1 cellular context compared by ENCODE assay signal in the genomic region with DNA sequence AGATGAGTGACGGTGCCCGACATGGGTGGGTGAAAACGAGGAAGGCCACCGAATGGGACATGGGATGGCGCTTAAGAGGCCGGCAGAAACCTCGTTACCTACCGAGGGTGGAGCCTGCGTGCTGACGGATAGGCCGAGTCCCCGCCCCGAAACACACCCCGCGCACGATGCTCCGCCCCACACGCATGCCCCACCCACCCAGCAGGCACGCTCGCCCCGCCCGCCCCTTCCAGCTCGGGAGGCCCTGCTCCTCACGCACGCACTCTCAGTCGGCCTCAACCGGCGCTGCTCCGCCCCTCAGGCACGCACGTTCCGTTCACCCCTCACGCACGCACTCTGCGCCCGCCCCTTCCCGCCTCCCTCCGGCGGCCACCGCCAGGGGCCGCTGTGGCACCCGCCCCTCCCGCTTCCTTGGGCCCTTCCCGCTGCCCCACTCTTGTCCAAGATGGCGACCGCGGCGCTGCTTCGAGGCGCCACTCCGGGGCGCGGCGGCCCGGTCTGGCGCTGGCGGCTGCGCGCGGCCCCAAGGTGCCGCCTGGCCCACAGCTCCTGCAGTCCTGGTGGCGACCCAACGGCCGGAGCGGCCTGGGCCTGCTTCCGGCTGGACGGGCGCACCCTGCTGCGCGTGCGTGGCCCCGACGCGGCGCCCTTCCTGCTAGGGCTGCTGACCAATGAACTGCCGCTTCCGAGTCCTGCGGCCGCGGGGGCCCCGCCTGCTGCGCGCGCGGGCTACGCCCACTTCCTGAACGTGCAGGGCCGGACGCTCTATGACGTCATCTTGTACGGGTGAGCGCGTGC.
A peak's percentile ranks its signal among the peaks of the same experiment; 100 is the strongest.
TF ChIP-seq lines count a peak whose summit lies in the region.

A gene (plus strand): TSS at position 433 of the 798 bp plus-strand sequence. CDS start 13 bp downstream, at position 446.

TF ChIP-seq in WTC11, 78 proteins besides CTCF, POLR2A, EP300 and RAD21 (continued from another document and continues in another):
- TF ChIP-seq, protein P1, sequence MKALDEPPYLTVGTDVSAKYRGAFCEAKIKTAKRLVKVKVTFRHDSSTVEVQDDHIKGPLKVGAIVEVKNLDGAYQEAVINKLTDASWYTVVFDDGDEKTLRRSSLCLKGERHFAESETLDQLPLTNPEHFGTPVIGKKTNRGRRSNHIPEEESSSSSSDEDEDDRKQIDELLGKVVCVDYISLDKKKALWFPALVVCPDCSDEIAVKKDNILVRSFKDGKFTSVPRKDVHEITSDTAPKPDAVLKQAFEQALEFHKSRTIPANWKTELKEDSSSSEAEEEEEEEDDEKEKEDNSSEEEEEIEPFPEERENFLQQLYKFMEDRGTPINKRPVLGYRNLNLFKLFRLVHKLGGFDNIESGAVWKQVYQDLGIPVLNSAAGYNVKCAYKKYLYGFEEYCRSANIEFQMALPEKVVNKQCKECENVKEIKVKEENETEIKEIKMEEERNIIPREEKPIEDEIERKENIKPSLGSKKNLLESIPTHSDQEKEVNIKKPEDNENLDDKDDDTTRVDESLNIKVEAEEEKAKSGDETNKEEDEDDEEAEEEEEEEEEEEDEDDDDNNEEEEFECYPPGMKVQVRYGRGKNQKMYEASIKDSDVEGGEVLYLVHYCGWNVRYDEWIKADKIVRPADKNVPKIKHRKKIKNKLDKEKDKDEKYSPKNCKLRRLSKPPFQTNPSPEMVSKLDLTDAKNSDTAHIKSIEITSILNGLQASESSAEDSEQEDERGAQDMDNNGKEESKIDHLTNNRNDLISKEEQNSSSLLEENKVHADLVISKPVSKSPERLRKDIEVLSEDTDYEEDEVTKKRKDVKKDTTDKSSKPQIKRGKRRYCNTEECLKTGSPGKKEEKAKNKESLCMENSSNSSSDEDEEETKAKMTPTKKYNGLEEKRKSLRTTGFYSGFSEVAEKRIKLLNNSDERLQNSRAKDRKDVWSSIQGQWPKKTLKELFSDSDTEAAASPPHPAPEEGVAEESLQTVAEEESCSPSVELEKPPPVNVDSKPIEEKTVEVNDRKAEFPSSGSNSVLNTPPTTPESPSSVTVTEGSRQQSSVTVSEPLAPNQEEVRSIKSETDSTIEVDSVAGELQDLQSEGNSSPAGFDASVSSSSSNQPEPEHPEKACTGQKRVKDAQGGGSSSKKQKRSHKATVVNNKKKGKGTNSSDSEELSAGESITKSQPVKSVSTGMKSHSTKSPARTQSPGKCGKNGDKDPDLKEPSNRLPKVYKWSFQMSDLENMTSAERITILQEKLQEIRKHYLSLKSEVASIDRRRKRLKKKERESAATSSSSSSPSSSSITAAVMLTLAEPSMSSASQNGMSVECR (CRISPR knock-in tag; IDR thresholded peaks at IDR 0.05; ENCODE audit: borderline replicate concordance) = peak; percentile 65; the same call in 1 of the 2 replicates
- peak; percentile 86 for TF ChIP-seq ESRRA (CRISPR knock-in tag; IDR thresholded peaks at IDR 0.05; ENCODE audit: borderline replicate concordance)
- TF ChIP-seq, protein P2, sequence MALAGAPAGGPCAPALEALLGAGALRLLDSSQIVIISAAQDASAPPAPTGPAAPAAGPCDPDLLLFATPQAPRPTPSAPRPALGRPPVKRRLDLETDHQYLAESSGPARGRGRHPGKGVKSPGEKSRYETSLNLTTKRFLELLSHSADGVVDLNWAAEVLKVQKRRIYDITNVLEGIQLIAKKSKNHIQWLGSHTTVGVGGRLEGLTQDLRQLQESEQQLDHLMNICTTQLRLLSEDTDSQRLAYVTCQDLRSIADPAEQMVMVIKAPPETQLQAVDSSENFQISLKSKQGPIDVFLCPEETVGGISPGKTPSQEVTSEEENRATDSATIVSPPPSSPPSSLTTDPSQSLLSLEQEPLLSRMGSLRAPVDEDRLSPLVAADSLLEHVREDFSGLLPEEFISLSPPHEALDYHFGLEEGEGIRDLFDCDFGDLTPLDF (CRISPR knock-in tag; IDR thresholded peaks at IDR 0.05) = no peak
- TF ChIP-seq, protein P3, sequence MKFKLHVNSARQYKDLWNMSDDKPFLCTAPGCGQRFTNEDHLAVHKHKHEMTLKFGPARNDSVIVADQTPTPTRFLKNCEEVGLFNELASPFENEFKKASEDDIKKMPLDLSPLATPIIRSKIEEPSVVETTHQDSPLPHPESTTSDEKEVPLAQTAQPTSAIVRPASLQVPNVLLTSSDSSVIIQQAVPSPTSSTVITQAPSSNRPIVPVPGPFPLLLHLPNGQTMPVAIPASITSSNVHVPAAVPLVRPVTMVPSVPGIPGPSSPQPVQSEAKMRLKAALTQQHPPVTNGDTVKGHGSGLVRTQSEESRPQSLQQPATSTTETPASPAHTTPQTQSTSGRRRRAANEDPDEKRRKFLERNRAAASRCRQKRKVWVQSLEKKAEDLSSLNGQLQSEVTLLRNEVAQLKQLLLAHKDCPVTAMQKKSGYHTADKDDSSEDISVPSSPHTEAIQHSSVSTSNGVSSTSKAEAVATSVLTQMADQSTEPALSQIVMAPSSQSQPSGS (CRISPR knock-in tag; IDR thresholded peaks at IDR 0.05; ENCODE audit: borderline replicate concordance, low read depth) = no peak
- 0 out of 2 replicates have a peak, but pooled peaks have one; percentile 56 for TF ChIP-seq CBFB (CRISPR knock-in tag; IDR thresholded peaks at IDR 0.05; ENCODE audit: low read depth)
- TF ChIP-seq, protein P4, sequence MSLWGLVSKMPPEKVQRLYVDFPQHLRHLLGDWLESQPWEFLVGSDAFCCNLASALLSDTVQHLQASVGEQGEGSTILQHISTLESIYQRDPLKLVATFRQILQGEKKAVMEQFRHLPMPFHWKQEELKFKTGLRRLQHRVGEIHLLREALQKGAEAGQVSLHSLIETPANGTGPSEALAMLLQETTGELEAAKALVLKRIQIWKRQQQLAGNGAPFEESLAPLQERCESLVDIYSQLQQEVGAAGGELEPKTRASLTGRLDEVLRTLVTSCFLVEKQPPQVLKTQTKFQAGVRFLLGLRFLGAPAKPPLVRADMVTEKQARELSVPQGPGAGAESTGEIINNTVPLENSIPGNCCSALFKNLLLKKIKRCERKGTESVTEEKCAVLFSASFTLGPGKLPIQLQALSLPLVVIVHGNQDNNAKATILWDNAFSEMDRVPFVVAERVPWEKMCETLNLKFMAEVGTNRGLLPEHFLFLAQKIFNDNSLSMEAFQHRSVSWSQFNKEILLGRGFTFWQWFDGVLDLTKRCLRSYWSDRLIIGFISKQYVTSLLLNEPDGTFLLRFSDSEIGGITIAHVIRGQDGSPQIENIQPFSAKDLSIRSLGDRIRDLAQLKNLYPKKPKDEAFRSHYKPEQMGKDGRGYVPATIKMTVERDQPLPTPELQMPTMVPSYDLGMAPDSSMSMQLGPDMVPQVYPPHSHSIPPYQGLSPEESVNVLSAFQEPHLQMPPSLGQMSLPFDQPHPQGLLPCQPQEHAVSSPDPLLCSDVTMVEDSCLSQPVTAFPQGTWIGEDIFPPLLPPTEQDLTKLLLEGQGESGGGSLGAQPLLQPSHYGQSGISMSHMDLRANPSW (CRISPR knock-in tag; conservative IDR thresholded peaks at IDR 0.05; ENCODE audit: low read depth) = no peak
- no peak for TF ChIP-seq GRHL2 (CRISPR knock-in tag; IDR thresholded peaks at IDR 0.05; ENCODE audit: insufficient replicate concordance, severe bottlenecking)
- TF ChIP-seq, protein P5, sequence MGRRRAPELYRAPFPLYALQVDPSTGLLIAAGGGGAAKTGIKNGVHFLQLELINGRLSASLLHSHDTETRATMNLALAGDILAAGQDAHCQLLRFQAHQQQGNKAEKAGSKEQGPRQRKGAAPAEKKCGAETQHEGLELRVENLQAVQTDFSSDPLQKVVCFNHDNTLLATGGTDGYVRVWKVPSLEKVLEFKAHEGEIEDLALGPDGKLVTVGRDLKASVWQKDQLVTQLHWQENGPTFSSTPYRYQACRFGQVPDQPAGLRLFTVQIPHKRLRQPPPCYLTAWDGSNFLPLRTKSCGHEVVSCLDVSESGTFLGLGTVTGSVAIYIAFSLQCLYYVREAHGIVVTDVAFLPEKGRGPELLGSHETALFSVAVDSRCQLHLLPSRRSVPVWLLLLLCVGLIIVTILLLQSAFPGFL (CRISPR knock-in tag; IDR thresholded peaks at IDR 0.05; ENCODE audit: borderline replicate concordance) = no peak
- TF ChIP-seq JUN (CRISPR knock-in tag; IDR thresholded peaks at IDR 0.05) = 0 out of 2 replicates have a peak, but pooled peaks have one; percentile 75
- no peak for TF ChIP-seq FOXJ3 (CRISPR knock-in tag; IDR thresholded peaks at IDR 0.05; ENCODE audit: borderline replicate concordance)
- TF ChIP-seq NFATC4 (CRISPR knock-in tag; IDR thresholded peaks at IDR 0.05) = no peak
- TF ChIP-seq TEAD1 (CRISPR knock-in tag; IDR thresholded peaks at IDR 0.05) = peak; percentile 48; the same call in 1 of the 2 replicates
- TF ChIP-seq MYBL2 (CRISPR knock-in tag; IDR thresholded peaks at IDR 0.05) = no peak
- TF ChIP-seq, protein P6, sequence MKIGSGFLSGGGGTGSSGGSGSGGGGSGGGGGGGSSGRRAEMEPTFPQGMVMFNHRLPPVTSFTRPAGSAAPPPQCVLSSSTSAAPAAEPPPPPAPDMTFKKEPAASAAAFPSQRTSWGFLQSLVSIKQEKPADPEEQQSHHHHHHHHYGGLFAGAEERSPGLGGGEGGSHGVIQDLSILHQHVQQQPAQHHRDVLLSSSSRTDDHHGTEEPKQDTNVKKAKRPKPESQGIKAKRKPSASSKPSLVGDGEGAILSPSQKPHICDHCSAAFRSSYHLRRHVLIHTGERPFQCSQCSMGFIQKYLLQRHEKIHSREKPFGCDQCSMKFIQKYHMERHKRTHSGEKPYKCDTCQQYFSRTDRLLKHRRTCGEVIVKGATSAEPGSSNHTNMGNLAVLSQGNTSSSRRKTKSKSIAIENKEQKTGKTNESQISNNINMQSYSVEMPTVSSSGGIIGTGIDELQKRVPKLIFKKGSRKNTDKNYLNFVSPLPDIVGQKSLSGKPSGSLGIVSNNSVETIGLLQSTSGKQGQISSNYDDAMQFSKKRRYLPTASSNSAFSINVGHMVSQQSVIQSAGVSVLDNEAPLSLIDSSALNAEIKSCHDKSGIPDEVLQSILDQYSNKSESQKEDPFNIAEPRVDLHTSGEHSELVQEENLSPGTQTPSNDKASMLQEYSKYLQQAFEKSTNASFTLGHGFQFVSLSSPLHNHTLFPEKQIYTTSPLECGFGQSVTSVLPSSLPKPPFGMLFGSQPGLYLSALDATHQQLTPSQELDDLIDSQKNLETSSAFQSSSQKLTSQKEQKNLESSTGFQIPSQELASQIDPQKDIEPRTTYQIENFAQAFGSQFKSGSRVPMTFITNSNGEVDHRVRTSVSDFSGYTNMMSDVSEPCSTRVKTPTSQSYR (CRISPR knock-in tag; IDR thresholded peaks at IDR 0.05) = no peak
- TF ChIP-seq ZNF396 (CRISPR knock-in tag; IDR thresholded peaks at IDR 0.05; ENCODE audit: borderline replicate concordance) = no peak
- TF ChIP-seq, protein P7, sequence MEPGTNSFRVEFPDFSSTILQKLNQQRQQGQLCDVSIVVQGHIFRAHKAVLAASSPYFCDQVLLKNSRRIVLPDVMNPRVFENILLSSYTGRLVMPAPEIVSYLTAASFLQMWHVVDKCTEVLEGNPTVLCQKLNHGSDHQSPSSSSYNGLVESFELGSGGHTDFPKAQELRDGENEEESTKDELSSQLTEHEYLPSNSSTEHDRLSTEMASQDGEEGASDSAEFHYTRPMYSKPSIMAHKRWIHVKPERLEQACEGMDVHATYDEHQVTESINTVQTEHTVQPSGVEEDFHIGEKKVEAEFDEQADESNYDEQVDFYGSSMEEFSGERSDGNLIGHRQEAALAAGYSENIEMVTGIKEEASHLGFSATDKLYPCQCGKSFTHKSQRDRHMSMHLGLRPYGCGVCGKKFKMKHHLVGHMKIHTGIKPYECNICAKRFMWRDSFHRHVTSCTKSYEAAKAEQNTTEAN (CRISPR knock-in tag; IDR thresholded peaks at IDR 0.05) = no peak
- TF ChIP-seq, protein P8, sequence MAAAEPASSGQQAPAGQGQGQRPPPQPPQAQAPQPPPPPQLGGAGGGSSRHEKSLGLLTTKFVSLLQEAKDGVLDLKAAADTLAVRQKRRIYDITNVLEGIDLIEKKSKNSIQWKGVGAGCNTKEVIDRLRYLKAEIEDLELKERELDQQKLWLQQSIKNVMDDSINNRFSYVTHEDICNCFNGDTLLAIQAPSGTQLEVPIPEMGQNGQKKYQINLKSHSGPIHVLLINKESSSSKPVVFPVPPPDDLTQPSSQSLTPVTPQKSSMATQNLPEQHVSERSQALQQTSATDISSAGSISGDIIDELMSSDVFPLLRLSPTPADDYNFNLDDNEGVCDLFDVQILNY (CRISPR knock-in tag; IDR thresholded peaks at IDR 0.05) = peak; percentile 98
- no peak for TF ChIP-seq RORB (CRISPR knock-in tag; IDR thresholded peaks at IDR 0.05)
- TF ChIP-seq, protein P9, sequence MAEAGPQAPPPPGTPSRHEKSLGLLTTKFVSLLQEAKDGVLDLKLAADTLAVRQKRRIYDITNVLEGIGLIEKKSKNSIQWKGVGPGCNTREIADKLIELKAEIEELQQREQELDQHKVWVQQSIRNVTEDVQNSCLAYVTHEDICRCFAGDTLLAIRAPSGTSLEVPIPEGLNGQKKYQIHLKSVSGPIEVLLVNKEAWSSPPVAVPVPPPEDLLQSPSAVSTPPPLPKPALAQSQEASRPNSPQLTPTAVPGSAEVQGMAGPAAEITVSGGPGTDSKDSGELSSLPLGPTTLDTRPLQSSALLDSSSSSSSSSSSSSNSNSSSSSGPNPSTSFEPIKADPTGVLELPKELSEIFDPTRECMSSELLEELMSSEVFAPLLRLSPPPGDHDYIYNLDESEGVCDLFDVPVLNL (CRISPR knock-in tag; IDR thresholded peaks at IDR 0.05; ENCODE audit: borderline replicate concordance, low read depth) = peak; percentile 56; the same call in 1 of the 2 replicates
- TF ChIP-seq SOX15 (CRISPR knock-in tag; IDR thresholded peaks at IDR 0.05) = peak; percentile 43; the same call in 1 of the 2 replicates
- peak; percentile 93 for TF ChIP-seq ZNF416 (CRISPR knock-in tag; IDR thresholded peaks at IDR 0.05)
- TF ChIP-seq FOXK1 (CRISPR knock-in tag; IDR thresholded peaks at IDR 0.05) = peak; percentile 79
- TF ChIP-seq FOXP1 (CRISPR knock-in tag; IDR thresholded peaks at IDR 0.05; ENCODE audit: borderline replicate concordance) = peak; percentile 77
- TF ChIP-seq, protein P10, sequence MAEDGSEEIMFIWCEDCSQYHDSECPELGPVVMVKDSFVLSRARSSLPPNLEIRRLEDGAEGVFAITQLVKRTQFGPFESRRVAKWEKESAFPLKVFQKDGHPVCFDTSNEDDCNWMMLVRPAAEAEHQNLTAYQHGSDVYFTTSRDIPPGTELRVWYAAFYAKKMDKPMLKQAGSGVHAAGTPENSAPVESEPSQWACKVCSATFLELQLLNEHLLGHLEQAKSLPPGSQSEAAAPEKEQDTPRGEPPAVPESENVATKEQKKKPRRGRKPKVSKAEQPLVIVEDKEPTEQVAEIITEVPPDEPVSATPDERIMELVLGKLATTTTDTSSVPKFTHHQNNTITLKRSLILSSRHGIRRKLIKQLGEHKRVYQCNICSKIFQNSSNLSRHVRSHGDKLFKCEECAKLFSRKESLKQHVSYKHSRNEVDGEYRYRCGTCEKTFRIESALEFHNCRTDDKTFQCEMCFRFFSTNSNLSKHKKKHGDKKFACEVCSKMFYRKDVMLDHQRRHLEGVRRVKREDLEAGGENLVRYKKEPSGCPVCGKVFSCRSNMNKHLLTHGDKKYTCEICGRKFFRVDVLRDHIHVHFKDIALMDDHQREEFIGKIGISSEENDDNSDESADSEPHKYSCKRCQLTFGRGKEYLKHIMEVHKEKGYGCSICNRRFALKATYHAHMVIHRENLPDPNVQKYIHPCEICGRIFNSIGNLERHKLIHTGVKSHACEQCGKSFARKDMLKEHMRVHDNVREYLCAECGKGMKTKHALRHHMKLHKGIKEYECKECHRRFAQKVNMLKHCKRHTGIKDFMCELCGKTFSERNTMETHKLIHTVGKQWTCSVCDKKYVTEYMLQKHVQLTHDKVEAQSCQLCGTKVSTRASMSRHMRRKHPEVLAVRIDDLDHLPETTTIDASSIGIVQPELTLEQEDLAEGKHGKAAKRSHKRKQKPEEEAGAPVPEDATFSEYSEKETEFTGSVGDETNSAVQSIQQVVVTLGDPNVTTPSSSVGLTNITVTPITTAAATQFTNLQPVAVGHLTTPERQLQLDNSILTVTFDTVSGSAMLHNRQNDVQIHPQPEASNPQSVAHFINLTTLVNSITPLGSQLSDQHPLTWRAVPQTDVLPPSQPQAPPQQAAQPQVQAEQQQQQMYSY (CRISPR knock-in tag; IDR thresholded peaks at IDR 0.05) = 0 out of 2 replicates have a peak, but pooled peaks have one; percentile 9
